8 cellular contexts compared by ENCODE assay signal in the genomic region with DNA sequence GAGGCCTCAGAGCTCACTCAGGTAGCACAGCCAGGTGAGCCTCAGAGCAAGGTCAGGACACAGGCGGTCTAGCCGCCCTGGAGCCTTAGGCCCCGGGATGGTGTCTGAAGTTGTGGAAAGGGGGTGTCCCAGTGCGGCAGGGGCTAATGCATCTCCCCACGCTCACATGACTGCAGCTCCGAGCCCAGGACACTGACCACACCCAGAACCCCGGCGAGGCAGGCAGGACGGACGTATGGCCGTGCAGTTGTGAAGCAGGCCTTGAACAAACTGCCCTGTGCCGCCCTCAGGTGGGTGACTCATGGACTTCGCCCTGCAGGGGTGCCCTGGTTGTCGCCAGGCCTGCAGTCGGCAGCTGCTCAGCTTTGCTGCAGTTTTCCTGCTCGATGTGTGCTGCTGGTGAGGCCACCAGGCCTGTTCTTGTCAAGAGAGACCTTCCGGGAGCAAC. TPM values are rescaled to one million over a fixed set of nuclear protein-coding genes. Genes with fewer than 3 reads are reported as not detected.
A peak's percentile ranks its signal among the peaks of the same experiment; 100 is the strongest.
DNase-seq lines count a peak whose midpoint lies in the region; ATAC-seq and TF ChIP-seq lines count a peak whose summit lies in the region.

No MANE protein-coding gene starts in this region.

- H3K36me3 ChIP-seq in HUES6 (ENCODE audit: control insufficient read depth, insufficient read depth, low read length) (peaks cover 47% of the 10 kb centered on the region), mesenchymal stem cell (ENCODE audit: control insufficient read depth in 1 of 2, insufficient read depth in 2 of 2, low read depth in 1 of 2, low read length in 2 of 2) (peaks cover 34 to 48% of the 10 kb centered on the region in 2 experiments)

- DNase-seq in amniotic epithelial cell (ENCODE audit: low read depth) (peak; percentile 38), left kidney (ENCODE audit: low read depth, low spot score) (peak; percentile 67), NCI-H2227 treated with DMSO at 0.1 percent for 48 hours (lab: John Stamatoyannopoulos, UW) (no peak), mesenchymal stem cell (no peak)
- no peak for DNase-seq in effector CD4-positive, alpha-beta T cell

- H4K8ac ChIP-seq in mesenchymal stem cell (ENCODE audit: low read length): no peak overlapping the region

- no peak overlapping the region for H4K91ac ChIP-seq in mesenchymal stem cell (ENCODE audit: low read length)

- no peak overlapping the region for H2BK12ac ChIP-seq in mesenchymal stem cell (ENCODE audit: low read length in 2 of 2)

- 0 out of 2 replicates have a peak overlapping the region, but pooled peaks have one; percentile 5 for H3K27ac ChIP-seq in C4-2B
- peak overlapping the region; percentile 30; the same call in 1 of the 2 replicates for H3K27ac ChIP-seq in HUES6 (ENCODE audit: low read depth, low read length)
- no peak overlapping the region for H3K27ac ChIP-seq in mesenchymal stem cell (ENCODE audit: low read length, poor library complexity, severe bottlenecking)

- H3K79me1 ChIP-seq in mesenchymal stem cell (replicated peaks; ENCODE audit: low read length, poor library complexity, severe bottlenecking): peaks cover 14% of the 10 kb centered on the region

- no peak for ATAC-seq in GM21529 (IDR thresholded peaks at IDR 0.05; ENCODE audit: unreplicated experiment)

- 96% methylated on average over 17 of the region's 17 CpGs for WGBS in mesenchymal stem cell

- H3K4me2 ChIP-seq in mesenchymal stem cell (ENCODE audit: low read length, poor library complexity, severe bottlenecking): no peak overlapping the region

- TF ChIP-seq CTCF in C4-2B (conservative IDR thresholded peaks at IDR 0.05): no peak

- no peak overlapping the region for H2BK120ac ChIP-seq in mesenchymal stem cell (ENCODE audit: low read depth, low read length)

- H2AK5ac ChIP-seq in mesenchymal stem cell (ENCODE audit: low read length, severe bottlenecking): no peak overlapping the region

- no peak overlapping the region for H2BK15ac ChIP-seq in mesenchymal stem cell (ENCODE audit: low read depth, poor library complexity, severe bottlenecking)

- peaks cover 17% of the 10 kb centered on the region for H3K9me3 ChIP-seq in HUES6 (ENCODE audit: control insufficient read depth, insufficient read depth, low read depth, low read length)
- peaks cover 14% of the 10 kb centered on the region for H3K9me3 ChIP-seq in mesenchymal stem cell (ENCODE audit: control insufficient read depth, low read length)

- H3K9ac ChIP-seq in HUES6 (ENCODE audit: low read length) (peak overlapping the region; percentile 57), mesenchymal stem cell (ENCODE audit: low read length) (no peak overlapping the region)

- H3K4me1 ChIP-seq in HUES6 (ENCODE audit: control insufficient read depth, insufficient read depth, low read length) (peaks cover 13% of the 10 kb centered on the region), mesenchymal stem cell (ENCODE audit: control insufficient read depth, insufficient read depth, low read depth, low read length) (peaks cover 29% of the 10 kb centered on the region)

- no peak overlapping the region for H3K23ac ChIP-seq in mesenchymal stem cell (ENCODE audit: low read length in 2 of 2)

- H3K4ac ChIP-seq in mesenchymal stem cell (ENCODE audit: low read depth in 1 of 2, low read length in 2 of 2): no peak overlapping the region

- H2AFZ ChIP-seq in mesenchymal stem cell (ENCODE audit: low read depth, low read length): no peak overlapping the region

- H3K4me3 ChIP-seq in HUES6 (ENCODE audit: low read depth, low read length) (no peak overlapping the region), mesenchymal stem cell (ENCODE audit: insufficient read depth in 1 of 2, low read depth in 1 of 2, low read length in 2 of 2) (no peak overlapping the region)

- H3K18ac ChIP-seq in mesenchymal stem cell (ENCODE audit: low read depth in 1 of 2, low read length in 2 of 2): no peak overlapping the region

- no peak overlapping the region for H3K14ac ChIP-seq in mesenchymal stem cell (ENCODE audit: low read length in 2 of 2)

- H3K27me3 ChIP-seq in HUES6 (ENCODE audit: control insufficient read depth, insufficient read depth, low read length) (no peaks in the 10 kb centered on the region), mesenchymal stem cell (ENCODE audit: control insufficient read depth in 1 of 2, insufficient read depth in 1 of 2, low read length in 2 of 2) (no peaks in the 10 kb centered on the region)

- H2BK5ac ChIP-seq in mesenchymal stem cell (ENCODE audit: low read depth, low read length, poor library complexity, severe bottlenecking): no peak overlapping the region

RNA-seq across cellular contexts. Expression of a gene that starts 5.0 kb away (rescaled TPM):
- polyA plus RNA-seq in mesenchymal stem cell (2013, experiment 1 of 2): 5.7 TPM
- 5.0 TPM for polyA plus RNA-seq in mesenchymal stem cell (2013, experiment 2 of 2)

RNA-seq across cellular contexts. Expression of a gene that starts 5.6 kb away (rescaled TPM):
- 20.2 TPM for polyA plus RNA-seq in mesenchymal stem cell (2013, experiment 1 of 2)
- polyA plus RNA-seq in mesenchymal stem cell (2013, experiment 2 of 2): 15.3 TPM

Comparison
In these comparisons a context has a peak if more than half of its experiments do, and no peak if none do; other contexts are left out.
1. DNase-seq: peak in amniotic epithelial cell (single experiment) and left kidney (single experiment); none in effector CD4-positive, alpha-beta T cell (single experiment), NCI-H2227 treated with DMSO at 0.1 percent for 48 hours (single experiment) and mesenchymal stem cell (single experiment).